Comparison of ENCODE assay signal across 6 cellular contexts in the genomic region with DNA sequence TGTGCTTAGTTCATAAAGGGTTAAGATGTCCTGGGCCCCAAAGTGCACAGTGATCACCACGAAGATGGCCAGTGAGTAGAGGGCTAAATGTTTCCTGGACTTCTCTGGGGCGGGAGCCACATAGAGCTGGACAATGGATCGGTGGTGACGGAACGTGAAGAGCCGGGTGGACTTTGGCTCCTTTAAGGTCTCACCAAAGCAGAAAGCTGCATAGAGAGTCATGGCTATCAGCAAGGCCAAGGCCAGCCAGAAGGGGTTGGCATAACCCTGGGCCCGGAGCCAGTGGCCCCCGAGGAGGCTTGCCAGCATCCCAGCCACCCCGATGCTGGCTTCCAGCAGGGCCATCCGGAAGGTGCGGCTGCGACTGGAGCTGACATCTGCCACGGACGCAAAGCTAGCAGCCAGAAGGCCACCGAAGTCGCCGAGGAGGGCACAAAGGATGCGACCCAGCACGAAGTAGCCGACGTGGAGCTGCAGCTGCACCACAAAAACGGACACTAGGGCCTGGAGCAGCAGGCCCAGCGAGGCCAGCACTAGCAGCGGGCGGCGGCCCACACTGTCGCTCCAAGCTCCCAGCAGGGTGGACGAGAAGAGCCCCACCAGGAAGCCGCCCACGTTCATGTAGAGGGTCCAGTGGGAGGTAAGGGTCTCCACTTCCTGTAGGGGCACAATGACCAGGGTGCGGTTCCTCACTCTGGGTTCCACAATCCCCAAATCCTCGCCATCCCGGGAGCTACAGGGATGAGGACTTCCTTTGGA. TPM values are rescaled to one million over a fixed set of nuclear protein-coding genes. Genes with fewer than 3 reads are reported as not detected.
A peak's percentile ranks its signal among the peaks of the same experiment; 100 is the strongest.
DNase-seq lines count a peak whose midpoint lies in the region; ATAC-seq lines count a peak whose summit lies in the region.

No MANE protein-coding gene starts in this region.

- H3K9me3 ChIP-seq in CD8-positive, alpha-beta memory T cell (ENCODE audit: low read length): no peaks in the 10 kb centered on the region

- peaks cover 6% of the 10 kb centered on the region for H3K4me1 ChIP-seq in CD8-positive, alpha-beta memory T cell (ENCODE audit: insufficient read depth, low read length)

- no peak for DNase-seq in CD8-positive, alpha-beta memory T cell
- DNase-seq in activated CD8-positive, alpha-beta T cell treated with anti-CD3 and anti-CD28 coated beads, Interleukin-2, amount 10 ng/mL, durations not matched to agents 7 days and 5 days: no peak
- no peak for DNase-seq in memory B cell (ENCODE audit: low spot score in 2 of 2)
- DNase-seq in NAMALWA (ENCODE audit: low spot score): no peak

- H3K27ac ChIP-seq in CD8-positive, alpha-beta memory T cell (ENCODE audit: low read depth, low read length): no peak overlapping the region

- peak overlapping the region in 2 of 8 donors; percentile 43 to 46 for H3K27ac Mint-ChIP-seq in CD8-positive, alpha-beta memory T cell
- H3K27ac Mint-ChIP-seq in activated CD8-positive, alpha-beta T cell treated with anti-CD3 and anti-CD28 coated beads, Interleukin-2, amount 10 ng/mL, durations not matched to agents 7 days and 5 days: no peak overlapping the region
- no peak overlapping the region for H3K27ac Mint-ChIP-seq in memory B cell

- no peaks in the 10 kb centered on the region for H3K36me3 Mint-ChIP-seq in CD8-positive, alpha-beta memory T cell
- H3K36me3 Mint-ChIP-seq in activated CD8-positive, alpha-beta T cell treated with anti-CD3 and anti-CD28 coated beads, Interleukin-2, amount 10 ng/mL, durations not matched to agents 7 days and 5 days (ENCODE audit: low read depth): no peaks in the 10 kb centered on the region
- H3K36me3 Mint-ChIP-seq in memory B cell: no peaks in the 10 kb centered on the region

- H3K36me3 ChIP-seq in CD8-positive, alpha-beta memory T cell (ENCODE audit: insufficient read depth, low read length): no peaks in the 10 kb centered on the region

- H3K4me1 Mint-ChIP-seq in CD8-positive, alpha-beta memory T cell: peaks cover 6 to 16% (median 14%) of the 10 kb centered on the region in 3 donors
- peaks cover 13% of the 10 kb centered on the region for H3K4me1 Mint-ChIP-seq in activated CD8-positive, alpha-beta T cell treated with anti-CD3 and anti-CD28 coated beads, Interleukin-2, amount 10 ng/mL, durations not matched to agents 7 days and 5 days (ENCODE audit: low read depth)
- peaks cover 8% of the 10 kb centered on the region for H3K4me1 Mint-ChIP-seq in memory B cell

- POLR2A ChIA-PET in CD8-positive, alpha-beta memory T cell (lab: Charles Lee): no interaction called here
- POLR2A ChIA-PET in activated CD8-positive, alpha-beta T cell treated with anti-CD3 and anti-CD28 coated beads, Interleukin-2, amount 10 ng/mL, durations not matched to agents 7 days and 5 days (lab: Charles Lee): interaction anchor here (0.6 to 1.5 kb wide), 4 partner anchors 20 to 69 kb away, joined by 3 to 7 read pairs (median 5); a partner anchor contains a TSS

- H3K9me3 Mint-ChIP-seq in CD8-positive, alpha-beta memory T cell: no peaks in the 10 kb centered on the region
- no peaks in the 10 kb centered on the region for H3K9me3 Mint-ChIP-seq in activated CD8-positive, alpha-beta T cell treated with anti-CD3 and anti-CD28 coated beads, Interleukin-2, amount 10 ng/mL, durations not matched to agents 7 days and 5 days (ENCODE audit: insufficient read depth)
- no peaks in the 10 kb centered on the region for H3K9me3 Mint-ChIP-seq in memory B cell

- H3K27me3 Mint-ChIP-seq in CD8-positive, alpha-beta memory T cell: peaks cover 10 to 12% of the 10 kb centered on the region in 2 donors
- peaks cover 8% of the 10 kb centered on the region for H3K27me3 Mint-ChIP-seq in activated CD8-positive, alpha-beta T cell treated with anti-CD3 and anti-CD28 coated beads, Interleukin-2, amount 10 ng/mL, durations not matched to agents 7 days and 5 days (ENCODE audit: low read depth)
- no peaks in the 10 kb centered on the region for H3K27me3 Mint-ChIP-seq in memory B cell

- H3K4me3 Mint-ChIP-seq in CD8-positive, alpha-beta memory T cell: peak overlapping the region; percentile 75 to 88 (median 80)
- H3K4me3 Mint-ChIP-seq in activated CD8-positive, alpha-beta T cell treated with anti-CD3 and anti-CD28 coated beads, Interleukin-2, amount 10 ng/mL, durations not matched to agents 7 days and 5 days: peak overlapping the region; percentile 72
- peak overlapping the region; percentile 88 for H3K4me3 Mint-ChIP-seq in memory B cell

- H3K27me3 ChIP-seq in CD8-positive, alpha-beta memory T cell (ENCODE audit: insufficient read depth, low read length, poor library complexity, severe bottlenecking): no peaks in the 10 kb centered on the region

- ATAC-seq in activated CD8-positive, alpha-beta T cell treated with anti-CD3 and anti-CD28 coated beads, Interleukin-2, amount 10 ng/mL, durations not matched to agents 7 days and 5 days: no peak
- no peak for ATAC-seq in memory B cell (ENCODE audit: low read depth)
- no peak for ATAC-seq in HG03108 (IDR thresholded peaks at IDR 0.05; ENCODE audit: unreplicated experiment)
- no peak for ATAC-seq in HG03175 (IDR thresholded peaks at IDR 0.05; ENCODE audit: unreplicated experiment)

- H3K4me3 ChIP-seq in CD8-positive, alpha-beta memory T cell (ENCODE audit: low read length): peak overlapping the region; percentile 56

- CTCF ChIA-PET in CD8-positive, alpha-beta memory T cell (lab: Charles Lee): interaction anchor here (6.0 kb wide), 1 partner anchor 12 kb away, joined by 33 read pairs; no protein-coding TSS in a partner anchor
- CTCF ChIA-PET in activated CD8-positive, alpha-beta T cell treated with anti-CD3 and anti-CD28 coated beads, Interleukin-2, amount 10 ng/mL, durations not matched to agents 7 days and 5 days (lab: Charles Lee): interaction anchor here (0.6 to 3.6 kb wide), 3 partner anchors 12 to 47 kb away, joined by 3 to 19 read pairs (median 3); a partner anchor contains a TSS

RNA-seq across cellular contexts. Expression of a gene that starts 1.0 kb away (rescaled TPM):
- 1 to 10 TPM; 5.6 to 6.0 TPM for total RNA-seq in CD8-positive, alpha-beta memory T cell
- 6.3 TPM for polyA plus RNA-seq in CD8-positive, alpha-beta memory T cell
- 1 to 10 TPM; 2.7 to 3.1 TPM for total RNA-seq in activated CD8-positive, alpha-beta T cell treated with anti-CD3 and anti-CD28 coated beads, Interleukin-2, amount 10 ng/mL, durations not matched to agents 7 days and 5 days

RNA-seq across cellular contexts. Expression of a gene that starts 33.5 kb away (rescaled TPM):
- total RNA-seq in CD8-positive, alpha-beta memory T cell: 10 to 100 TPM; 35.3 to 37.0 TPM
- 8.5 TPM for polyA plus RNA-seq in CD8-positive, alpha-beta memory T cell
- 10 to 100 TPM; 16.2 to 20.0 TPM for total RNA-seq in activated CD8-positive, alpha-beta T cell treated with anti-CD3 and anti-CD28 coated beads, Interleukin-2, amount 10 ng/mL, durations not matched to agents 7 days and 5 days

RNA-seq across cellular contexts. Expression of a gene that starts 34.9 kb away (rescaled TPM):
- under 1 TPM; 0.18 to 0.57 TPM for total RNA-seq in CD8-positive, alpha-beta memory T cell
- polyA plus RNA-seq in CD8-positive, alpha-beta memory T cell: not detected
- total RNA-seq in activated CD8-positive, alpha-beta T cell treated with anti-CD3 and anti-CD28 coated beads, Interleukin-2, amount 10 ng/mL, durations not matched to agents 7 days and 5 days: not detected

RNA-seq across cellular contexts. Expression of a gene that starts 40.0 kb away (rescaled TPM):
- total RNA-seq in CD8-positive, alpha-beta memory T cell: not detected
- polyA plus RNA-seq in CD8-positive, alpha-beta memory T cell: not detected
- not detected for total RNA-seq in activated CD8-positive, alpha-beta T cell treated with anti-CD3 and anti-CD28 coated beads, Interleukin-2, amount 10 ng/mL, durations not matched to agents 7 days and 5 days

RNA-seq across cellular contexts. Expression of a gene that starts 47.7 kb away (rescaled TPM):
- total RNA-seq in CD8-positive, alpha-beta memory T cell: 100 to 1,000 TPM; 134 to 135 TPM
- 81.1 TPM for polyA plus RNA-seq in CD8-positive, alpha-beta memory T cell
- total RNA-seq in activated CD8-positive, alpha-beta T cell treated with anti-CD3 and anti-CD28 coated beads, Interleukin-2, amount 10 ng/mL, durations not matched to agents 7 days and 5 days: 10 to 100 TPM; 68.1 to 73.9 TPM
